ENCODE assay signal across 1 cellular context in the genomic region with DNA sequence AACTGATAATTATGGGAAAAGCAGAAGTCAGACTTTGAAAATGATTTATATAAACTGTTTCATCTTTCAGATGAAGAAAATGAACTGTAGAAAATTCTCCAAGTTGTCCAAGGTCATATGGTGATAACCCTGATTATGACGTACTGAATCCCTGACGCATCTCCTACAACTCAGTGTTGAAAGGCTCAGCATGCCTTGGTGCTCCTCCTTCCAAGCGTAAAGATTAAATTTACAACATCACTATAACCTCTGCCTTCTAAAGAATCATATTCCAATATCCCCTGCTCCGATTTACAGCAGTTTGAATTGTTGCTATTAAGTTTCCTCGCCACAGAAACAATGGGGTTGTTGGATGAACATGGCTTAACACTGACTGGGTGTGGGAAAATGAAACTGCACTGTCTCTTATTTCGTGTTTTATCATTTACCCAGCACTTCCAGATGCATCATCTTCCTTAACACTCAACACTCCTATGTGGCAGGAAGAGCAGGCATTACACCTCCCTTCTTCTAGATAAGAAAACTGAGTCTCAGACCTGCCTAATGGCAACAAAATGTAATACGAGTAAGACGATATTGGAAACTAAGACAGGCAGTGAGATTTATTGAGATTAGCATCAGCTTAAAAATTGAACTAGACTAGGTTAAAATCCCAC.
A peak's percentile ranks its signal among the peaks of the same experiment; 100 is the strongest.
TF ChIP-seq lines count a peak whose summit lies in the region.

No MANE protein-coding gene starts in this region.

TF ChIP-seq in HEK293, 187 proteins besides CTCF, POLR2A, EP300 and RAD21 (continued from another document):
- TF ChIP-seq, protein P1, sequence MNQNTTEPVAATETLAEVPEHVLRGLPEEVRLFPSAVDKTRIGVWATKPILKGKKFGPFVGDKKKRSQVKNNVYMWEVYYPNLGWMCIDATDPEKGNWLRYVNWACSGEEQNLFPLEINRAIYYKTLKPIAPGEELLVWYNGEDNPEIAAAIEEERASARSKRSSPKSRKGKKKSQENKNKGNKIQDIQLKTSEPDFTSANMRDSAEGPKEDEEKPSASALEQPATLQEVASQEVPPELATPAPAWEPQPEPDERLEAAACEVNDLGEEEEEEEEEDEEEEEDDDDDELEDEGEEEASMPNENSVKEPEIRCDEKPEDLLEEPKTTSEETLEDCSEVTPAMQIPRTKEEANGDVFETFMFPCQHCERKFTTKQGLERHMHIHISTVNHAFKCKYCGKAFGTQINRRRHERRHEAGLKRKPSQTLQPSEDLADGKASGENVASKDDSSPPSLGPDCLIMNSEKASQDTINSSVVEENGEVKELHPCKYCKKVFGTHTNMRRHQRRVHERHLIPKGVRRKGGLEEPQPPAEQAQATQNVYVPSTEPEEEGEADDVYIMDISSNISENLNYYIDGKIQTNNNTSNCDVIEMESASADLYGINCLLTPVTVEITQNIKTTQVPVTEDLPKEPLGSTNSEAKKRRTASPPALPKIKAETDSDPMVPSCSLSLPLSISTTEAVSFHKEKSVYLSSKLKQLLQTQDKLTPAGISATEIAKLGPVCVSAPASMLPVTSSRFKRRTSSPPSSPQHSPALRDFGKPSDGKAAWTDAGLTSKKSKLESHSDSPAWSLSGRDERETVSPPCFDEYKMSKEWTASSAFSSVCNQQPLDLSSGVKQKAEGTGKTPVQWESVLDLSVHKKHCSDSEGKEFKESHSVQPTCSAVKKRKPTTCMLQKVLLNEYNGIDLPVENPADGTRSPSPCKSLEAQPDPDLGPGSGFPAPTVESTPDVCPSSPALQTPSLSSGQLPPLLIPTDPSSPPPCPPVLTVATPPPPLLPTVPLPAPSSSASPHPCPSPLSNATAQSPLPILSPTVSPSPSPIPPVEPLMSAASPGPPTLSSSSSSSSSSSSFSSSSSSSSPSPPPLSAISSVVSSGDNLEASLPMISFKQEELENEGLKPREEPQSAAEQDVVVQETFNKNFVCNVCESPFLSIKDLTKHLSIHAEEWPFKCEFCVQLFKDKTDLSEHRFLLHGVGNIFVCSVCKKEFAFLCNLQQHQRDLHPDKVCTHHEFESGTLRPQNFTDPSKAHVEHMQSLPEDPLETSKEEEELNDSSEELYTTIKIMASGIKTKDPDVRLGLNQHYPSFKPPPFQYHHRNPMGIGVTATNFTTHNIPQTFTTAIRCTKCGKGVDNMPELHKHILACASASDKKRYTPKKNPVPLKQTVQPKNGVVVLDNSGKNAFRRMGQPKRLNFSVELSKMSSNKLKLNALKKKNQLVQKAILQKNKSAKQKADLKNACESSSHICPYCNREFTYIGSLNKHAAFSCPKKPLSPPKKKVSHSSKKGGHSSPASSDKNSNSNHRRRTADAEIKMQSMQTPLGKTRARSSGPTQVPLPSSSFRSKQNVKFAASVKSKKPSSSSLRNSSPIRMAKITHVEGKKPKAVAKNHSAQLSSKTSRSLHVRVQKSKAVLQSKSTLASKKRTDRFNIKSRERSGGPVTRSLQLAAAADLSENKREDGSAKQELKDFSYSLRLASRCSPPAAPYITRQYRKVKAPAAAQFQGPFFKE (tag by site-specific recombination; IDR thresholded peaks at IDR 0.05; ENCODE audit: borderline replicate concordance) = no peak
- TF ChIP-seq ZNF629 (tag by site-specific recombination; IDR thresholded peaks at IDR 0.05) (peak; percentile 77), ZNF335 (tag by site-specific recombination; conservative IDR thresholded peaks at IDR 0.05) (peak; percentile 29), ZNF664 (tag by site-specific recombination; IDR thresholded peaks at IDR 0.05) (no peak), ZBTB7A (tag by site-specific recombination; IDR thresholded peaks at IDR 0.05; ENCODE audit: low read depth) (no peak), ZNF621 (tag by site-specific recombination; IDR thresholded peaks at IDR 0.05) (no peak), ZNF529 (tag by site-specific recombination; IDR thresholded peaks at IDR 0.05; ENCODE audit: insufficient replicate concordance) (no peak), SCRT1 (tag by site-specific recombination; IDR thresholded peaks at IDR 0.05; ENCODE audit: borderline replicate concordance) (no peak), OSR2 (tag by site-specific recombination; IDR thresholded peaks at IDR 0.05) (no peak), ZFP3 (tag by site-specific recombination; IDR thresholded peaks at IDR 0.05; ENCODE audit: low read depth) (peak; percentile 34; the same call in 1 of the 2 replicates), ZNF341 (tag by site-specific recombination; IDR thresholded peaks at IDR 0.05; ENCODE audit: low read depth) (peak; percentile 72), MYNN (tag by site-specific recombination; IDR thresholded peaks at IDR 0.05; ENCODE audit: borderline replicate concordance) (no peak), ZSCAN16 (tag by site-specific recombination; IDR thresholded peaks at IDR 0.05) (no peak), ZBTB17 (tag by site-specific recombination; IDR thresholded peaks at IDR 0.05) (peak; percentile 44; the same call in 1 of the 2 replicates), ZNF600 (tag by site-specific recombination; IDR thresholded peaks at IDR 0.05) (0 out of 2 replicates have a peak, but pooled peaks have one; percentile 24), PRDM1 (tag by site-specific recombination; IDR thresholded peaks at IDR 0.05) (peak; percentile 16; the same call in 1 of the 2 replicates), BCL11A (tag by site-specific recombination; IDR thresholded peaks at IDR 0.05; ENCODE audit: low read depth) (no peak), TRIM28 (IDR thresholded peaks at IDR 0.05; ENCODE audit: borderline replicate concordance, low read length) (peak; percentile 72; the same call in 1 of the 2 replicates), ZBTB21 (tag by site-specific recombination; IDR thresholded peaks at IDR 0.05) (peak; percentile 59), ZNF843 (tag by site-specific recombination; IDR thresholded peaks at IDR 0.05) (peak; percentile 40; the same call in 1 of the 2 replicates), ZXDB (tag by site-specific recombination; IDR thresholded peaks at IDR 0.05) (0 out of 2 replicates have a peak, but pooled peaks have one; percentile 19), ZNF426 (tag by site-specific recombination; IDR thresholded peaks at IDR 0.05) (no peak)
- TF ChIP-seq, protein P2, sequence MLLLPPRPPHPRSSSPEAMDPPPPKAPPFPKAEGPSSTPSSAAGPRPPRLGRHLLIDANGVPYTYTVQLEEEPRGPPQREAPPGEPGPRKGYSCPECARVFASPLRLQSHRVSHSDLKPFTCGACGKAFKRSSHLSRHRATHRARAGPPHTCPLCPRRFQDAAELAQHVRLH (tag by site-specific recombination; IDR thresholded peaks at IDR 0.05) = no peak
- TF ChIP-seq, protein P3, sequence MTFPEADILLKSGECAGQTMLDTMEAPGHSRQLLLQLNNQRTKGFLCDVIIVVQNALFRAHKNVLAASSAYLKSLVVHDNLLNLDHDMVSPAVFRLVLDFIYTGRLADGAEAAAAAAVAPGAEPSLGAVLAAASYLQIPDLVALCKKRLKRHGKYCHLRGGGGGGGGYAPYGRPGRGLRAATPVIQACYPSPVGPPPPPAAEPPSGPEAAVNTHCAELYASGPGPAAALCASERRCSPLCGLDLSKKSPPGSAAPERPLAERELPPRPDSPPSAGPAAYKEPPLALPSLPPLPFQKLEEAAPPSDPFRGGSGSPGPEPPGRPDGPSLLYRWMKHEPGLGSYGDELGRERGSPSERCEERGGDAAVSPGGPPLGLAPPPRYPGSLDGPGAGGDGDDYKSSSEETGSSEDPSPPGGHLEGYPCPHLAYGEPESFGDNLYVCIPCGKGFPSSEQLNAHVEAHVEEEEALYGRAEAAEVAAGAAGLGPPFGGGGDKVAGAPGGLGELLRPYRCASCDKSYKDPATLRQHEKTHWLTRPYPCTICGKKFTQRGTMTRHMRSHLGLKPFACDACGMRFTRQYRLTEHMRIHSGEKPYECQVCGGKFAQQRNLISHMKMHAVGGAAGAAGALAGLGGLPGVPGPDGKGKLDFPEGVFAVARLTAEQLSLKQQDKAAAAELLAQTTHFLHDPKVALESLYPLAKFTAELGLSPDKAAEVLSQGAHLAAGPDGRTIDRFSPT (tag by site-specific recombination; IDR thresholded peaks at IDR 0.05) = peak; percentile 28; the same call in 1 of the 2 replicates
- TF ChIP-seq, protein P4, sequence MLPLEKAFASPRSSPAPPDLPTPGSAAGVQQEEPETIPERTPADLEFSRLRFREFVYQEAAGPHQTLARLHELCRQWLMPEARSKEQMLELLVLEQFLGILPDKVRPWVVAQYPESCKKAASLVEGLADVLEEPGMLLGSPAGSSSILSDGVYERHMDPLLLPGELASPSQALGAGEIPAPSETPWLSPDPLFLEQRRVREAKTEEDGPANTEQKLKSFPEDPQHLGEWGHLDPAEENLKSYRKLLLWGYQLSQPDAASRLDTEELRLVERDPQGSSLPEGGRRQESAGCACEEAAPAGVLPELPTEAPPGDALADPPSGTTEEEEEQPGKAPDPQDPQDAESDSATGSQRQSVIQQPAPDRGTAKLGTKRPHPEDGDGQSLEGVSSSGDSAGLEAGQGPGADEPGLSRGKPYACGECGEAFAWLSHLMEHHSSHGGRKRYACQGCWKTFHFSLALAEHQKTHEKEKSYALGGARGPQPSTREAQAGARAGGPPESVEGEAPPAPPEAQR (tag by site-specific recombination; IDR thresholded peaks at IDR 0.05) = no peak
- TF ChIP-seq, protein P5, sequence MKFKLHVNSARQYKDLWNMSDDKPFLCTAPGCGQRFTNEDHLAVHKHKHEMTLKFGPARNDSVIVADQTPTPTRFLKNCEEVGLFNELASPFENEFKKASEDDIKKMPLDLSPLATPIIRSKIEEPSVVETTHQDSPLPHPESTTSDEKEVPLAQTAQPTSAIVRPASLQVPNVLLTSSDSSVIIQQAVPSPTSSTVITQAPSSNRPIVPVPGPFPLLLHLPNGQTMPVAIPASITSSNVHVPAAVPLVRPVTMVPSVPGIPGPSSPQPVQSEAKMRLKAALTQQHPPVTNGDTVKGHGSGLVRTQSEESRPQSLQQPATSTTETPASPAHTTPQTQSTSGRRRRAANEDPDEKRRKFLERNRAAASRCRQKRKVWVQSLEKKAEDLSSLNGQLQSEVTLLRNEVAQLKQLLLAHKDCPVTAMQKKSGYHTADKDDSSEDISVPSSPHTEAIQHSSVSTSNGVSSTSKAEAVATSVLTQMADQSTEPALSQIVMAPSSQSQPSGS (tag by site-specific recombination; IDR thresholded peaks at IDR 0.05; ENCODE audit: low read depth) = 0 out of 2 replicates have a peak, but pooled peaks have one; percentile 16
- TF ChIP-seq, protein P6, sequence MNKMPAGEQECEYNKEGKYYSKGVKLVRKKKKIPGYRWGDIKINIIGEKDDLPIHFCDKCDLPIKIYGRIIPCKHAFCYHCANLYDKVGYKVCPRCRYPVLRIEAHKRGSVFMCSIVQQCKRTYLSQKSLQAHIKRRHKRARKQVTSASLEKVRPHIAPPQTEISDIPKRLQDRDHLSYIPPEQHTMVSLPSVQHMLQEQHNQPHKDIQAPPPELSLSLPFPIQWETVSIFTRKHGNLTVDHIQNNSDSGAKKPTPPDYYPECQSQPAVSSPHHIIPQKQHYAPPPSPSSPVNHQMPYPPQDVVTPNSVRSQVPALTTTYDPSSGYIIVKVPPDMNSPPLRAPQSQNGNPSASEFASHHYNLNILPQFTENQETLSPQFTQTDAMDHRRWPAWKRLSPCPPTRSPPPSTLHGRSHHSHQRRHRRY (tag by site-specific recombination; IDR thresholded peaks at IDR 0.05) = no peak
